Comparison of ENCODE assay signal across 25 cellular contexts in the genomic region with DNA sequence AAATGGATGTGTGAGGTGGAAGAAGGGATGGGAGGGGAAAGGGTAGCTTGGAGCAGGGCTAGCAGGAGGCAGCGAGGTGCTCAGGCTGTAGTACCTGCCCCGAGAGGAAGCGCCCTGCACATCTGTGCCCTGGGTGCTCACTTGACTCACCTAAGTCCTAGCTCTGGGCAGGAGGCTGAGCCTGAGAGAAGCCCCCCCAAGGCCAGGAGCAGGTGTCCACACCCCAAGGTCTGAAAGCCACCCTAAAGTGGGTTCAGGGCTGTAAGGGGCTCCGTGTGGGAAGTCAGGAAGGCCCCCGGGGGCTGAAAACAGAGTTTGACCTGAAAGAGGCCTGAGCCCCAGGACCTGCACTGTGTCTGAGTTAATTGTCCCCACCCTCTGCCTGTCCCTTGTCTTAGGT.
"Had no signal": no experiment of that assay in that cellular context is flagged by ENCODE, and none has a peak within 500 bp of the region (broad histone marks: within the 10 kb centered on the region; RNA-seq: fewer than 3 reads in every experiment).

No MANE protein-coding gene starts in this region.

- H3K4me1 ChIP-seq: foreskin keratinocyte, pancreas, psoas muscle, tibial artery had no signal

- DNase-seq: activated CD4-positive, alpha-beta memory T cell treated with anti-CD3 and anti-CD28 coated beads, Interleukin-2, amount 10 ng/mL, durations not matched to agents 7 days and 5 days; activated CD4-positive, alpha-beta T cell treated with anti-CD3 and anti-CD28 coated beads for 1 hour; activated CD4-positive, alpha-beta T cell treated with anti-CD3 and anti-CD28 coated beads, Interleukin-2, amount 10 ng/mL, durations not matched to agents 7 days and 5 days; activated CD8-positive, alpha-beta memory T cell treated with anti-CD3 and anti-CD28 coated beads, Interleukin-2, amount 50 U/mL, for 48 hours; activated gamma-delta T cell; activated naive CD4-positive, alpha-beta T cell treated with anti-CD3 and anti-CD28 coated beads, Interleukin-2, amount 50 U/mL, for 16 hours; activated T-cell treated with anti-CD3 and anti-CD28 coated beads, Interleukin-2, amount 50 U/mL, for 24 hours; amygdala; central memory CD4-positive, alpha-beta T cell; foreskin keratinocyte; heart right ventricle; left colon; naive thymus-derived CD8-positive, alpha-beta T cell; nucleus accumbens; pancreas; stimulated activated CD4-positive, alpha-beta T cell treated with anti-CD3 and anti-CD28 coated beads, Interleukin-15, amount 100 ng/mL, for 24 hours; stimulated activated CD4-positive, alpha-beta T cell treated with anti-CD3 and anti-CD28 coated beads, Interleukin-2, amount 100 ng/mL, for 24 hours; stimulated activated naive CD4-positive, alpha-beta T cell; T-helper 2 cell; tibial artery had no signal

- H3K4me3 ChIP-seq: esophagus muscularis mucosa, heart right ventricle, pancreas, psoas muscle, right atrium auricular region, smooth muscle cell, suprapubic skin, tibial artery had no signal

- H3K36me3 ChIP-seq: esophagus muscularis mucosa, heart right ventricle, pancreas, right atrium auricular region, suprapubic skin, tibial artery had no signal

- H3K4me2 ChIP-seq: smooth muscle cell had no signal

- H3K27ac ChIP-seq: esophagus muscularis mucosa, foreskin keratinocyte, heart right ventricle, pancreas, psoas muscle, right atrium auricular region, suprapubic skin, tibial artery had no signal

- H3K9me3 ChIP-seq: esophagus muscularis mucosa, heart right ventricle, pancreas, psoas muscle, right atrium auricular region, suprapubic skin, tibial artery had no signal

- ATAC-seq: foreskin keratinocyte; heart right ventricle; left colon; naive thymus-derived CD8-positive, alpha-beta T cell; pancreas; psoas muscle had no signal

- H3K27me3 ChIP-seq: heart right ventricle, pancreas, right atrium auricular region, suprapubic skin had no signal
